1 cellular context compared by ENCODE assay signal in genomic region chr17:43372273-43372911, GRCh38.
TF ChIP-seq lines count a peak whose summit lies in the region.

No MANE protein-coding gene starts in this region.

TF ChIP-seq in K562, 482 proteins besides CTCF, POLR2A, EP300 and RAD21 (continued from another document and continues in another):
- TF ChIP-seq NR4A1 (CRISPR knock-in tag; IDR thresholded peaks at IDR 0.05) (no peak), NR4A1 (tag; IDR thresholded peaks at IDR 0.05) (no peak), ZEB2 (IDR thresholded peaks at IDR 0.05) (peak; percentile 65; the same call in 1 of the 2 replicates), BRF2 (IDR thresholded peaks at IDR 0.05; ENCODE audit: borderline replicate concordance, insufficient read depth, insufficient read length) (no peak), FOXP1 (CRISPR knock-in tag; IDR thresholded peaks at IDR 0.05) (no peak), HINFP (tag; conservative IDR thresholded peaks at IDR 0.05; ENCODE audit: low read depth) (no peak), ILF3 (IDR thresholded peaks at IDR 0.05; ENCODE audit: borderline replicate concordance) (no peak), STAG1 (CRISPR knock-in tag; IDR thresholded peaks at IDR 0.05; ENCODE audit: borderline replicate concordance) (no peak), PHF21A (IDR thresholded peaks at IDR 0.05; ENCODE audit: borderline replicate concordance, low read depth) (no peak), ZNF318 (IDR thresholded peaks at IDR 0.05; ENCODE audit: borderline replicate concordance in 1 of 2, low read depth in 1 of 2) (no peak), SMARCA4 (IDR thresholded peaks at IDR 0.05) (no peak), JUND (IDR thresholded peaks at IDR 0.05; ENCODE audit: borderline replicate concordance, low read depth, low read length) (peak; percentile 73), JUND (tag; IDR thresholded peaks at IDR 0.05; ENCODE audit: borderline replicate concordance, low read depth, low read length) (peak; percentile 55; the same call in 1 of the 3 replicates), FOXM1 (IDR thresholded peaks at IDR 0.05; ENCODE audit: low read depth) (no peak), FOXM1 (CRISPR knock-in tag; IDR thresholded peaks at IDR 0.05; ENCODE audit: low read depth) (no peak), ZNF239 (CRISPR knock-in tag; IDR thresholded peaks at IDR 0.05) (no peak), KLF13 (tag; IDR thresholded peaks at IDR 0.05; ENCODE audit: borderline replicate concordance, low read depth) (no peak), ZNF407 (IDR thresholded peaks at IDR 0.05; ENCODE audit: low read depth) (no peak), AFF1 (IDR thresholded peaks at IDR 0.05; ENCODE audit: low read depth in 1 of 2, partially characterized antibody in 2 of 2) (no peak), MAFK (IDR thresholded peaks at IDR 0.05; ENCODE audit: low read length) (peak; percentile 34; the same call in 1 of the 2 replicates), C11orf30 (IDR thresholded peaks at IDR 0.05; ENCODE audit: low read depth) (peak; percentile 60; the same call in 1 of the 2 replicates), L3MBTL2 (IDR thresholded peaks at IDR 0.05) (peak; percentile 33; the same call in 1 of the 2 replicates), ZNF561 (CRISPR knock-in tag; conservative IDR thresholded peaks at IDR 0.05) (no peak), ZNF316 (IDR thresholded peaks at IDR 0.05) (peak; percentile 68), JUNB (CRISPR knock-in tag; conservative IDR thresholded peaks at IDR 0.05) (no peak), ZBTB1 (CRISPR knock-in tag; IDR thresholded peaks at IDR 0.05; ENCODE audit: borderline replicate concordance, low read depth) (no peak), MAFF (IDR thresholded peaks at IDR 0.05; ENCODE audit: low read length) (peak; percentile 39; the same call in 1 of the 2 replicates), ZNF551 (CRISPR knock-in tag; IDR thresholded peaks at IDR 0.05) (no peak), ASH1L (IDR thresholded peaks at IDR 0.05; ENCODE audit: borderline replicate concordance, low read depth, partially characterized antibody) (no peak), DEAF1 (CRISPR knock-in tag; IDR thresholded peaks at IDR 0.05) (no peak)
